Comparison of ENCODE assay signal across 7 cellular contexts in the genomic region with DNA sequence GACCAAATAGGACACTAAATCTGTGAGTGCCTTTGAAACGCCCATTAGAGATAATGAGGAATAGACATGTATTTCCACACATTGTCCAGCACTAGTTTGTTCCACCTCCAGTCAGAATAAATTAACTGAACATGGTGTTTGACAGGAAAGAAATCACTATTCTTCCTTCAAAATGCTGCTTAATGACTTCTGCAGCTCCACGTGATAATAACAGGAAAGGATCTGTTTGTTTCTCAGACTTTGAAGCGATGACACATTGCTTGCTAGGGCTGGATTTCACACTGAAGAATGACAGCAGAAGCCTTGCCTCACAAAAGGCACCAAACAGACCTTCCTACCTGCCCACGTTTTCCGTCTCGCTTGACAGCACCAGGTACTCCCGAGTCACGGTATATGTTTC.
"Had no signal": no experiment of that assay in that cellular context is flagged by ENCODE, and none has a peak within 500 bp of the region (broad histone marks: within the 10 kb centered on the region; RNA-seq: fewer than 3 reads in every experiment).

No MANE protein-coding gene starts in this region.

- H3K4me3 Mint-ChIP-seq: HFFc6 had no signal

- DNase-seq: GM23248, GOT3, H7, HFFc6, IMR-90 had no signal

- H3K27ac Mint-ChIP-seq: HFFc6 had no signal

- H3K4me3 ChIP-seq: GM23248, HAP-1, K562 had no signal
